9 cellular contexts compared by ENCODE assay signal in genomic region chr10:30384791-30385201, GRCh38. TPM values are rescaled to one million over a fixed set of nuclear protein-coding genes. Genes with fewer than 3 reads are reported as not detected.
DNase-seq lines count a peak whose midpoint lies in the region; ATAC-seq, FAIRE-seq and TF ChIP-seq lines count a peak whose summit lies in the region.
"Had no signal": no experiment of that assay in that cellular context is flagged by ENCODE, and none has a peak within 500 bp of the region (broad histone marks: within the 10 kb centered on the region; RNA-seq: fewer than 3 reads in every experiment).

No MANE protein-coding gene starts in this region.

- no peak for TF ChIP-seq EP300 in stomach (IDR thresholded peaks at IDR 0.05)

- WGBS in stomach, 5 donors = 51 to 65% (median 55%) methylated on average over 9 of the region's 9 CpGs

- peak; percentile 67 for TF ChIP-seq CTCF in brain microvascular endothelial cell (IDR thresholded peaks at IDR 0.05; ENCODE audit: low read depth, low read length, missing control alignments)
- peak in 2 of 7 experiments; percentile 6 to 17 for TF ChIP-seq CTCF in stomach (IDR thresholded peaks at IDR 0.05)

- DNase-seq in SIG-M5 treated with dmso at 0.1 percent for 504 hours (lab: John Stamatoyannopoulos, UW; ENCODE audit: unreplicated experiment) = peak; percentile 22
- no peak for DNase-seq in SIG-M5 (lab: John Stamatoyannopoulos, UW)
- DNase-seq in NAMALWA (ENCODE audit: low spot score) = peak; percentile 64
- peak; percentile 24 for DNase-seq in brain microvascular endothelial cell
- peak; percentile 4 for DNase-seq in midbrain (lab: John Stamatoyannopoulos, UW)
- no peak for DNase-seq in stomach
- DNase-seq in GM12892 (ENCODE audit: insufficient read length) = no peak

- no peaks in the 10 kb centered on the region for H3K9me3 ChIP-seq in stomach

- H3K36me3 ChIP-seq in brain microvascular endothelial cell (replicated peaks) = no peaks in the 10 kb centered on the region
- H3K36me3 ChIP-seq in stomach = no peaks in the 10 kb centered on the region

- intact Hi-C loops in stomach (cut with DNase I; ENCODE audit: low total_unique reads) = no loop called here

- H3K27me3 ChIP-seq in brain microvascular endothelial cell (replicated peaks) = no peaks in the 10 kb centered on the region
- H3K27me3 ChIP-seq in stomach = no peaks in the 10 kb centered on the region

- no peak for ATAC-seq in HG03571 (IDR thresholded peaks at IDR 0.05; ENCODE audit: unreplicated experiment)
- ATAC-seq: naive thymus-derived CD4-positive, alpha-beta T cell had no signal

- H3K27ac ChIP-seq in brain microvascular endothelial cell = no peak overlapping the region
- no peak overlapping the region for H3K27ac ChIP-seq in stomach

- in situ Hi-C loops in brain microvascular endothelial cell (cut with HindIII; ENCODE audit: low pct_ligation_motif_present, low sequenced_read_pairs) = no loop called here

- H3K4me1 ChIP-seq in stomach = peaks cover 0 to 6% (median 0%) of the 10 kb centered on the region in 4 donors

- H3K4me3 ChIP-seq in brain microvascular endothelial cell (ENCODE audit: low read depth, low read length) = no peak overlapping the region
- no peak overlapping the region for H3K4me3 ChIP-seq in stomach

- FAIRE-seq in GM12892 (lab: Jason Lieb, UNC) = no peak

- TF ChIP-seq POLR2A in stomach (IDR thresholded peaks at IDR 0.05) = no peak
- TF ChIP-seq POLR2A in GM12892 (IDR thresholded peaks at IDR 0.05; ENCODE audit: low read depth, low read length) = no peak

RNA-seq across cellular contexts. Expression of gene MTPAP, which starts 35.7 kb away (rescaled TPM):
- 10 to 100 TPM in 3 of 5 donors, 1 to 10 TPM in 2; 7.5 to 62.4 (median 10.9) TPM for total RNA-seq in stomach
- polyA plus RNA-seq in stomach = 1 to 10 TPM; 4.4 to 8.1 (median 6.5) TPM
- 17.5 TPM for polyA plus RNA-seq in GM12892 (2012; ENCODE audit: missing spikeins)

RNA-seq across cellular contexts. Expression of gene MAP3K8, which starts 49.2 kb away (rescaled TPM):
- total RNA-seq in stomach = 10 to 100 TPM in 4 of 5 donors, 1 to 10 TPM in 1; 2.2 to 38.7 (median 15.6) TPM
- polyA plus RNA-seq in stomach = 10 to 100 TPM in 2 of 3 donors, 1 to 10 TPM in 1; 6.7 to 11.9 (median 11.9) TPM
- polyA plus RNA-seq in GM12892 (2012; ENCODE audit: missing spikeins) = 62.9 TPM

Comparison
In these comparisons a context has a peak if more than half of its experiments do, and no peak if none do; other contexts are left out.
1. DNase-seq: peak in SIG-M5 treated with dmso at 0.1 percent for 504 hours (single experiment), NAMALWA (single experiment), brain microvascular endothelial cell (single experiment) and midbrain (single experiment); none in SIG-M5 (single experiment), stomach (single experiment) and GM12892 (single experiment).